Comparison of ENCODE assay signal across 8 cellular contexts in genomic region chr17:34980353-34980680, GRCh38. TPM values are rescaled to one million over a fixed set of nuclear protein-coding genes. Genes with fewer than 3 reads are reported as not detected.
DNase-seq lines count a peak whose midpoint lies in the region; ATAC-seq and TF ChIP-seq lines count a peak whose summit lies in the region.

LIG3 (plus strand) TSS chr17:34980512; CDS start chr17:34983006, 2,494 bp downstream.

- H3K27me3 ChIP-seq in kidney epithelial cell (ENCODE audit: control insufficient read depth, insufficient read depth, low read length), result no peaks in the 10 kb centered on the region

- DNase-seq in AML-193 (lab: John Stamatoyannopoulos, UW) (peak; percentile 92 to 95), GM19238 (ENCODE audit: insufficient read length, low spot score) (peak; percentile 95), NCI-H510A treated with DMSO at 0.1 percent for 48 hours (lab: John Stamatoyannopoulos, UW) (peak; percentile 84), cerebellum (ENCODE audit: low spot score) (peak; percentile 94), kidney epithelial cell (ENCODE audit: low read depth) (peak; percentile 65)
- DNase-seq in activated CD4-positive, alpha-beta T cell treated with anti-CD3 and anti-CD28 coated beads for 24 hours (ENCODE audit: low read depth in 2 of 2), result peak; percentile 90 to 95
- DNase-seq in stimulated activated CD4-positive, alpha-beta T cell treated with anti-CD3 and anti-CD28 coated beads, Interleukin-15, amount 100 ng/mL, for 24 hours, result peak; percentile 97

- peak; percentile 82 for ATAC-seq in HG03439 (IDR thresholded peaks at IDR 0.05; ENCODE audit: unreplicated experiment)

- no peaks in the 10 kb centered on the region for H3K36me3 ChIP-seq in kidney epithelial cell (ENCODE audit: control insufficient read depth, insufficient read depth, low read length)

- H3K4me3 ChIP-seq in kidney epithelial cell (ENCODE audit: low read depth, low read length), result peak within 1 kb of the TSS; percentile 72

- TF ChIP-seq CTCF in kidney epithelial cell (IDR thresholded peaks at IDR 0.05; ENCODE audit: insufficient read depth, low read length, poor library complexity, severe bottlenecking), result no peak

RNA-seq across cellular contexts. Expression of gene LIG3, which starts in this region (rescaled TPM):
- total RNA-seq in cerebellum, result 50.4 TPM
- 25.8 and 35.2 TPM in 2 replicates for total RNA-seq in kidney epithelial cell

Comparison
In these comparisons a context has a peak if more than half of its experiments do, and no peak if none do; other contexts are left out.
1. Peak in every context shown above with its lines: DNase-seq, ATAC-seq and H3K4me3 ChIP-seq.